ENCODE assay signal across 8 cellular contexts in the genomic region with DNA sequence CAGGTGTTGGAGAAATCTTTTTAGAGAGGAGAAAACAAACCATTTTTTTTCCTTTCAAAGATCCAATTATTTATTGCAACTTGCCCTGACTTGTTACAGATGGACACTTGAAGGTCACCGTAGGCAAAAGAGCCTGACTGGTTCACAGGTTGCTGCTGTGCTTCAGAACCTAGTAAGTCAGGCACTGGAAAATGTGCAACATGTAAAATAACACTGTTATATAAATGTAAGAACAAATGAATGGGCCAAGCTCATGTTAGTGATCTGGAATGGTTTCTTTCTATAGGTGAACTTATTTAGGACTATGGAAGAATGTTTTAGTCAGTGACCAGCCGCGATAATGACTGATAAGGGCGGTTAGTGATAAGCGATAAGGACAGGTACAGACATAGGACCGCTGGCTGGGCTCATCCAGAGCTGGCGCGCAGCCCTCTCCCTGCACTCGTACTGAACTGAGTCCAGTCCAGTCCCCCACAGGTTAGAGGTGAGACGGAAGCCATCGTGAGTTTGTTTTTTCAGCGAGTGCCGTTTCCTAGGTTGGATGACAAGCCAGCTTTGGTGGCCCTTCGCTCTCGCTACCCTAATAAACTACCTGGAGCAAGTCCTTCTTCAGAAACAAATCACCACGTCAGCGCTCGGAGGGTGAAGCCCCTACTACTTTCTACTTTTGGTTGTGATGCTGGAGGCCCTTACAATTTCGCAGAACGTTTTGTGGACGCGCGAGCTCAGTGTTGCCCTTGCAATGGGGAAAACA.
DNase-seq lines count a peak whose midpoint lies in the region; ATAC-seq and TF ChIP-seq lines count a peak whose summit lies in the region.

No MANE protein-coding gene starts in this region.

- H3K4me1 ChIP-seq in psoas muscle, result peaks cover 18% of the 10 kb centered on the region

- peaks cover 0 to 73% (median 13%) of the 10 kb centered on the region in 3 donors for H3K27me3 ChIP-seq in psoas muscle (ENCODE audit: insufficient read depth in 3 of 3, low read length in 2 of 3)

- H3K4me3 ChIP-seq in LNCaP clone FGC (ENCODE audit: low read depth, low read length) (peak overlapping the region; percentile 38), fibroblast of the aortic adventitia (ENCODE audit: low read depth, low read length) (peak overlapping the region; percentile 86), psoas muscle (peak overlapping the region; percentile 75)

- no peaks in the 10 kb centered on the region for H3K9me3 ChIP-seq in psoas muscle

- no peak overlapping the region for H3K27ac ChIP-seq in psoas muscle

- H3K36me3 ChIP-seq in psoas muscle (ENCODE audit: insufficient read depth in 1 of 2, low read depth in 1 of 2), result no peaks in the 10 kb centered on the region

- DNase-seq in GM13976 (ENCODE audit: low spot score) (peak; percentile 46), LNCaP clone FGC (ENCODE audit: low read depth) (no peak), activated T-cell treated with anti-CD3 and anti-CD28 coated beads for 4 hours (peak; percentile 27), fibroblast of the aortic adventitia (ENCODE audit: low read depth) (no peak), psoas muscle (no peak), SK-N-DZ (ENCODE audit: low spot score) (no peak)

- 8 to 10% (median 8%) methylated on average over 23 of the region's 23 CpGs for WGBS in psoas muscle, 3 donors

- in situ Hi-C loops in GM13976 (cut with MboI; ENCODE audit: low sequenced_read_pairs, unreplicated experiment), result no loop called here

- ATAC-seq in GM21825 (IDR thresholded peaks at IDR 0.05; ENCODE audit: unreplicated experiment), result peak; percentile 42
- no peak for ATAC-seq in psoas muscle
- no peak for ATAC-seq in HG02884 (IDR thresholded peaks at IDR 0.05; ENCODE audit: unreplicated experiment)

- no peak for TF ChIP-seq CTCF in GM13976 (IDR thresholded peaks at IDR 0.05; ENCODE audit: borderline replicate concordance, control extremely low read depth, extremely low read depth, insufficient read depth, missing control alignments)
- no peak for TF ChIP-seq CTCF in LNCaP clone FGC (IDR thresholded peaks at IDR 0.05; ENCODE audit: control insufficient read depth, extremely low read depth, insufficient read depth)
- no peak for TF ChIP-seq CTCF in fibroblast of the aortic adventitia (IDR thresholded peaks at IDR 0.05; ENCODE audit: insufficient read depth, low read length)
- no peak for TF ChIP-seq CTCF in psoas muscle (IDR thresholded peaks at IDR 0.05)

- intact Hi-C loops in psoas muscle (cut with DNase I), result loop anchor here in 1 of 2 donors (5.0 to 10.0 kb wide), 3 partner anchors 101 to 259 kb away; no protein-coding TSS in a partner anchor

Comparison
In these comparisons a context has a peak if more than half of its experiments do, and no peak if none do; other contexts are left out.
1. DNase-seq: peak in GM13976 (single experiment) and activated T-cell treated with anti-CD3 and anti-CD28 coated beads for 4 hours (single experiment); none in LNCaP clone FGC (single experiment), fibroblast of the aortic adventitia (single experiment), psoas muscle (0 of 2) and SK-N-DZ (single experiment).
2. Peak in every context shown above with its lines, with median percentiles within 50 percentile points of each other: H3K4me3 ChIP-seq.